ENCODE assay signal across 6 cellular contexts in the genomic region with DNA sequence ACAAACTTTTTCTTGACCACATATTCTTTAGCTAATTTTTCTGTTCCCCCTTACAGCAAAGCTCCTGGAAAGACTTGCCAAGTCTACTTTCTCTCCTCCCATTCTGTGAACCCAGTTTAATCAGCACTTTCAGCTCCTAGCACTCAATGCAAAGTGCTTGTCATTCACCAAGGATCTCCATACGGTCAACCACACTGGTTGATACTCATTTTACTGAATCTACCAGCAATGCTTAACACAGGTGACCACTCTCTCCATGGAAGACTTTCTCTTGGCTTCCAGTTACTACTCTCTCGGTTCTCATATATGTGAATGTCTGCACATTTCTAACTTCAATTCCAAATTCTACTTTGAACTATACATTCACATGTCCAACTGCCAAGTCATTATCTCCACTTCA.
"Had no signal": no experiment of that assay in that cellular context is flagged by ENCODE, and none has a peak within 500 bp of the region (broad histone marks: within the 10 kb centered on the region; RNA-seq: fewer than 3 reads in every experiment).

No MANE protein-coding gene starts in this region.

- H3K9me3 Mint-ChIP-seq: H9, HFFc6 had no signal

- H3K4me3 Mint-ChIP-seq: H9, HFFc6 had no signal

- ATAC-seq: K562 had no signal

- H3K27ac ChIP-seq: GM23248 had no signal

- H3K4me1 Mint-ChIP-seq: H9 had no signal

- H3K4me3 ChIP-seq: GM23248, K562 had no signal

- FAIRE-seq: HTR-8/SVneo, K562 had no signal

- H3K27ac Mint-ChIP-seq: H9, HFFc6 had no signal

- DNase-seq: GOT3, H9, HFFc6 had no signal
